ENCODE assay signal across 8 cellular contexts in genomic region chr1:91730781-91731732, GRCh38.
DNase-seq lines count a peak whose midpoint lies in the region; ATAC-seq and TF ChIP-seq lines count a peak whose summit lies in the region.

No MANE protein-coding gene starts in this region.

- H3K4me2 ChIP-seq in BLaER1 treated with 17β-estradiol and CSF1 and Interleukin-3, amounts not matched to agents 10 nM and 100 nM, result peak overlapping the region; percentile 57 to 89 (median 84)

- TF ChIP-seq POLR2A in breast epithelium (IDR thresholded peaks at IDR 0.05), result no peak

- H3K27me3 Mint-ChIP-seq in natural killer cell (ENCODE audit: low read depth in 2 of 2), result no peaks in the 10 kb centered on the region

- peak overlapping the region in 2 of 10 experiments; percentile 6 to 9; a peak in 2 of 20 replicates for H3K4me3 ChIP-seq in BLaER1 treated with 17β-estradiol and CSF1 and Interleukin-3, amounts not matched to agents 10 nM and 100 nM
- H3K4me3 ChIP-seq in breast epithelium, result no peak overlapping the region

- DNase-seq in KBM-7, result peak; percentile 19
- DNase-seq in breast epithelium (ENCODE audit: low spot score in 2 of 2), result peak; percentile 65 to 90
- DNase-seq in natural killer cell, result no peak
- no peak for DNase-seq in germinal center (ENCODE audit: low spot score)
- DNase-seq in occipital lobe (lab: John Stamatoyannopoulos, UW), result no peak
- no peak for DNase-seq in activated gamma-delta T cell (lab: John Stamatoyannopoulos, UW)

- peaks cover 83 to 87% of the 10 kb centered on the region in 2 donors for H3K4me1 Mint-ChIP-seq in natural killer cell

- H4K20me1 ChIP-seq in BLaER1 treated with 17β-estradiol and CSF1 and Interleukin-3, amounts not matched to agents 10 nM and 100 nM, result peaks cover 0 to 6% (median 0%) of the 10 kb centered on the region in 11 experiments; a peak in 1 of 22 replicates

- H3K9me3 ChIP-seq in BLaER1 treated with 17β-estradiol and CSF1 and Interleukin-3, amounts not matched to agents 10 nM and 100 nM (replicated peaks in 1 of 11), result no peaks in the 10 kb centered on the region
- no peaks in the 10 kb centered on the region for H3K9me3 ChIP-seq in breast epithelium

- peaks cover 0 to 6% (median 0%) of the 10 kb centered on the region in 11 experiments; a peak in 1 of 22 replicates for H3K36me3 ChIP-seq in BLaER1 treated with 17β-estradiol and CSF1 and Interleukin-3, amounts not matched to agents 10 nM and 100 nM
- H3K36me3 ChIP-seq in breast epithelium, result no peaks in the 10 kb centered on the region

- H3K9me3 Mint-ChIP-seq in natural killer cell, result no peaks in the 10 kb centered on the region

- intact Hi-C loops in breast epithelium (cut with DNase I; ENCODE audit: low total_unique reads), result no loop called here
- intact Hi-C loops in natural killer cell (cut with micrococcal nuclease), result loop anchor here (5.0 kb wide), 1 partner anchor 219 kb away; no protein-coding TSS in a partner anchor

- peak overlapping the region in 4 of 11 experiments; percentile 10 to 43 (median 28); a peak in 4 of 22 replicates for H3K9ac ChIP-seq in BLaER1 treated with 17β-estradiol and CSF1 and Interleukin-3, amounts not matched to agents 10 nM and 100 nM

- peak overlapping the region; percentile 88 to 90 for H3K27ac Mint-ChIP-seq in natural killer cell

- TF ChIP-seq CTCF in breast epithelium (IDR thresholded peaks at IDR 0.05), result no peak
- TF ChIP-seq CTCF in natural killer cell (IDR thresholded peaks at IDR 0.05), result no peak

- peaks cover 9% of the 10 kb centered on the region for H3K36me3 Mint-ChIP-seq in natural killer cell

- peaks cover 0 to 23% (median 0%) of the 10 kb centered on the region in 11 experiments; a peak in 3 of 22 replicates for H3K27me3 ChIP-seq in BLaER1 treated with 17β-estradiol and CSF1 and Interleukin-3, amounts not matched to agents 10 nM and 100 nM
- no peaks in the 10 kb centered on the region for H3K27me3 ChIP-seq in breast epithelium

- peak overlapping the region in 6 of 11 experiments; percentile 13 to 63 (median 34); a peak in 8 of 22 replicates for H3K27ac ChIP-seq in BLaER1 treated with 17β-estradiol and CSF1 and Interleukin-3, amounts not matched to agents 10 nM and 100 nM
- H3K27ac ChIP-seq in breast epithelium, result peak overlapping the region; percentile 77 to 84

- in situ Hi-C loops in KBM-7 (cut with MboI; ENCODE audit: low pct_unique_long_range_greater_than_20kb, low sequenced_read_pairs), result no loop called here

- H3K4me3 Mint-ChIP-seq in natural killer cell, result peak overlapping the region; percentile 74

- H3K4me1 ChIP-seq in BLaER1 treated with 17β-estradiol and CSF1 and Interleukin-3, amounts not matched to agents 10 nM and 100 nM, result peaks cover 37 to 53% (median 46%) of the 10 kb centered on the region in 10 experiments
- peaks cover 3 to 19% of the 10 kb centered on the region in 2 donors for H3K4me1 ChIP-seq in breast epithelium

- ATAC-seq in natural killer cell (peak; percentile 24 to 51 (median 29)), GM18909 (IDR thresholded peaks at IDR 0.05; ENCODE audit: poor library complexity, unreplicated experiment) (no peak)

Comparison
In these comparisons a context has a peak if more than half of its experiments do, and no peak if none do; other contexts are left out.
1. DNase-seq: peak in KBM-7 (single experiment) and breast epithelium (2 of 2); none in natural killer cell (single experiment), germinal center (single experiment), occipital lobe (single experiment) and activated gamma-delta T cell (single experiment).